8 cellular contexts compared by ENCODE assay signal in genomic region chrX:1657367-1658082, GRCh38.
DNase-seq lines count a peak whose midpoint lies in the region; ATAC-seq and TF ChIP-seq lines count a peak whose summit lies in the region.

No MANE protein-coding gene starts in this region.

- DNase-seq in NCI-H748 (lab: John Stamatoyannopoulos, UW; ENCODE audit: unreplicated experiment), result peak; percentile 30
- no peak for DNase-seq in NCI-H748 treated with DMSO at 0.1 percent for 48 hours (lab: John Stamatoyannopoulos, UW)
- peak; percentile 48 for DNase-seq in NCI-H345 (lab: John Stamatoyannopoulos, UW)
- DNase-seq in activated CD8-positive, alpha-beta memory T cell treated with anti-CD3 and anti-CD28 coated beads, Interleukin-2, amount 50 U/mL, for 24 hours (ENCODE audit: extremely low read depth), result peak; percentile 24
- DNase-seq in foreskin fibroblast, result peak; percentile 11 to 34
- peak; percentile 12 to 29 for DNase-seq in stimulated activated CD4-positive, alpha-beta T cell treated with anti-CD3 and anti-CD28 coated beads, Interleukin-15, amount 100 ng/mL, for 1 hour (ENCODE audit: low read depth in 1 of 2, low spot score in 1 of 2)
- no peak for DNase-seq in GOT3 (lab: John Stamatoyannopoulos, UW)

- peak; percentile 34 for ATAC-seq in HG02840 (IDR thresholded peaks at IDR 0.05; ENCODE audit: low FRiP score, unreplicated experiment)

- peak overlapping the region in 1 of 2 donors; percentile 16 for H3K4me3 ChIP-seq in foreskin fibroblast (ENCODE audit: low read depth in 1 of 2, low read length in 2 of 2)

- TF ChIP-seq CTCF in foreskin fibroblast (IDR thresholded peaks at IDR 0.05; ENCODE audit: low read depth, low read length), result no peak

Comparison
In these comparisons a context has a peak if more than half of its experiments do, and no peak if none do; other contexts are left out.
1. DNase-seq: peak in NCI-H748 (single experiment), NCI-H345 (single experiment), activated CD8-positive, alpha-beta memory T cell treated with anti-CD3 and anti-CD28 coated beads, Interleukin-2, amount 50 U/mL, for 24 hours (single experiment), foreskin fibroblast (2 of 2) and stimulated activated CD4-positive, alpha-beta T cell treated with anti-CD3 and anti-CD28 coated beads, Interleukin-15, amount 100 ng/mL, for 1 hour (2 of 2); none in NCI-H748 treated with DMSO at 0.1 percent for 48 hours (single experiment) and GOT3 (single experiment).